In the genomic region with DNA sequence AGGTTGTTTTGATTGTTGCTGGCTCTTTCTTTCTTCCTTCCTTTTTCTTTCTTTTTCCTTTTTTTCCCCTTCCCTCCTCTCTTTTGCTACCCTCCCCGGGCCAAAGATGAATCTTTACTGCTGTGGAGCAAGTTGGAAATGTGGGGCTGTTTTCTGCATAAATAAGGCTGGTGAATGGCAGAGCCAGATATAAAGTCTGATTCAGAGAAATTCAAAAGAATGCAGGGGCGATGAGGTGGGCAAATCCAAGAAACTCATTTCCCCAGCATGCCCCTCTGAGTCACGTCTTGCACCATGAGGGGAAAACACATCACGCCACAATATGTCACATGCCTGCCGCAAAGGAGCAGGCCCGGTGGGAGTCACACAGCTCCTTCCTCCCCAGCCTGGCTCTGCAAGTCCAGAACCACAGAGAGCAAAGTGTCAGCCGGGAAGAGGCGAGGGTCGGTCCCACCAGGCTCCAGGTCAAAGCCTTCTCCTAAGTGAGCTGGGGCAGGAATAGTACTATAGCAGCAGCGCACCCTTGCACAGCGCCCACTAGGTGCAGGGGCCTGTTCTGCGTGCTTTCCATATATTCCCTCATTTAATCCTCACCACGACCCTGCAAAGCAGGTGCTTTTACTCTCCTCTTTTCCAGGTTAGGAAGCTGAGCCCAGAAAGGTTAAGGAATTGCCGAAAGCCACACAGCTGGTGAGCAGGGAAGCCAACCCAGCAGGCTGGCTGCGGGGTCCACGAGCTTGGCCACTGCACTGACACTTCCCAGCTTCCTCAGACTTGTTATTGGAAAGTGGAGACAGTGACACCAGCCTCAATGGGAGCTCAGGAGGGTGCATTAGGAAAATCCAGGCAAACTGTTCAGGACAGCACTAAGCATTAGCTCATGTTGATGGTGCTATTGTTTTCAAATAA, we compare ENCODE assay signal across 8 cellular contexts.
A peak's percentile ranks its signal among the peaks of the same experiment; 100 is the strongest.
DNase-seq lines count a peak whose midpoint lies in the region; ATAC-seq and TF ChIP-seq lines count a peak whose summit lies in the region.

No MANE protein-coding gene starts in this region.

- H3K9me3 ChIP-seq in CD8-positive, alpha-beta T cell (ENCODE audit: low read length) = no peaks in the 10 kb centered on the region
- no peaks in the 10 kb centered on the region for H3K9me3 ChIP-seq in mucosa of stomach (ENCODE audit: control insufficient read depth, low read length)

- intact Hi-C loops in CD8-positive, alpha-beta T cell (cut with DNase I, micrococcal nuclease) = loop anchor here (1.0 to 5.0 kb wide), 7 partner anchors 52 to 942 kb away; a partner anchor contains a TSS

- H3K27me3 Mint-ChIP-seq in CD8-positive, alpha-beta T cell (ENCODE audit: low read depth) = no peaks in the 10 kb centered on the region

- H3K9me3 Mint-ChIP-seq in CD8-positive, alpha-beta T cell = no peaks in the 10 kb centered on the region

- H3K27ac Mint-ChIP-seq in CD8-positive, alpha-beta T cell = peak overlapping the region; percentile 91

- ATAC-seq in CD8-positive, alpha-beta T cell = peak; percentile 63
- ATAC-seq in HG02610 (IDR thresholded peaks at IDR 0.05; ENCODE audit: unreplicated experiment) (peak; percentile 37), GM21447 (IDR thresholded peaks at IDR 0.05; ENCODE audit: unreplicated experiment) (no peak)

- peak overlapping the region; percentile 51 for H3K9ac ChIP-seq in mucosa of stomach (ENCODE audit: low read length)

- CTCF ChIA-PET in CD8-positive, alpha-beta T cell (lab: Charles Lee) = interaction anchor here (0.7 to 1.7 kb wide), 14 partner anchors 13 to 281 kb away, joined by 3 to 7 read pairs (median 3); no protein-coding TSS in a partner anchor

- DNase-seq in CD8-positive, alpha-beta T cell = peak; percentile 12 to 73 (median 53)
- DNase-seq in NOMO-1 treated with dmso at 0.1 percent for 144 hours (lab: John Stamatoyannopoulos, UW; ENCODE audit: unreplicated experiment) = peak; percentile 49
- peak; percentile 85 for DNase-seq in activated CD8-positive, alpha-beta memory T cell treated with anti-CD3 and anti-CD28 coated beads, Interleukin-2, amount 50 U/mL, for 48 hours
- peak; percentile 29 for DNase-seq in epithelial cell of prostate (ENCODE audit: low read depth, low spot score)
- DNase-seq in stimulated activated CD8-positive, alpha-beta memory T cell treated with anti-CD3 and anti-CD28 coated beads, Interleukin-4, amount 100 ng/mL, for 48 hours = peak; percentile 83

- H3K4me3 ChIP-seq in CD8-positive, alpha-beta T cell (ENCODE audit: low read depth, low read length) = peak overlapping the region; percentile 48
- H3K4me3 ChIP-seq in mucosa of stomach (ENCODE audit: low read length) = peak overlapping the region; percentile 0

- H3K4me3 Mint-ChIP-seq in CD8-positive, alpha-beta T cell = peak overlapping the region; percentile 91

- peaks cover 14% of the 10 kb centered on the region for H3K4me1 ChIP-seq in CD8-positive, alpha-beta T cell (ENCODE audit: insufficient read depth, low read length)
- H3K4me1 ChIP-seq in mucosa of stomach (ENCODE audit: control insufficient read depth, insufficient read depth, low read length) = peaks cover 30% of the 10 kb centered on the region

- no peaks in the 10 kb centered on the region for H3K36me3 ChIP-seq in CD8-positive, alpha-beta T cell (ENCODE audit: insufficient read depth, low read length)
- H3K36me3 ChIP-seq in mucosa of stomach (ENCODE audit: control insufficient read depth, insufficient read depth, low read length) = no peaks in the 10 kb centered on the region

- H3K36me3 Mint-ChIP-seq in CD8-positive, alpha-beta T cell = peaks cover 2% of the 10 kb centered on the region

- H3K27ac ChIP-seq in CD8-positive, alpha-beta T cell (ENCODE audit: low read depth, low read length) = no peak overlapping the region
- H3K27ac ChIP-seq in epithelial cell of prostate = peak overlapping the region; percentile 77

- POLR2A ChIA-PET in CD8-positive, alpha-beta T cell (lab: Charles Lee) = interaction anchor here (0.9 kb wide), 1 partner anchor 9 kb away, joined by 3 read pairs; no protein-coding TSS in a partner anchor

- H3K27me3 ChIP-seq in CD8-positive, alpha-beta T cell (ENCODE audit: insufficient read depth, low read length) = no peaks in the 10 kb centered on the region
- H3K27me3 ChIP-seq in mucosa of stomach (ENCODE audit: control insufficient read depth, insufficient read depth, low read length) = no peaks in the 10 kb centered on the region

- peak; percentile 24 for TF ChIP-seq CTCF in CD8-positive, alpha-beta T cell (IDR thresholded peaks at IDR 0.05)

- peaks cover 14% of the 10 kb centered on the region for H3K4me1 Mint-ChIP-seq in CD8-positive, alpha-beta T cell (ENCODE audit: low read depth)

Comparison
In these comparisons a context has a peak if more than half of its experiments do, and no peak if none do; other contexts are left out.
1. DNase-seq: peak in every context shown above with its lines; median percentile 85 in activated CD8-positive, alpha-beta memory T cell treated with anti-CD3 and anti-CD28 coated beads, Interleukin-2, amount 50 U/mL, for 48 hours; 83 in stimulated activated CD8-positive, alpha-beta memory T cell treated with anti-CD3 and anti-CD28 coated beads, Interleukin-4, amount 100 ng/mL, for 48 hours; 53 in CD8-positive, alpha-beta T cell; 49 in NOMO-1 treated with dmso at 0.1 percent for 144 hours; 29 in epithelial cell of prostate.